ENCODE assay signal across 1 cellular context in genomic region chr1:87495147-87495546, GRCh38.
TF ChIP-seq lines count a peak whose summit lies in the region.

No MANE protein-coding gene starts in this region.

TF ChIP-seq in K562, 482 proteins besides CTCF, POLR2A, EP300 and RAD21:
- TF ChIP-seq RBM25 (IDR thresholded peaks at IDR 0.05; ENCODE audit: low read depth, low read length, severe bottlenecking) (peak; percentile 53), RUNX1 (IDR thresholded peaks at IDR 0.05; ENCODE audit: low read depth) (no peak), SMC3 (conservative IDR thresholded peaks at IDR 0.05; ENCODE audit: insufficient read depth, low read depth, low read length) (0 out of 2 replicates have a peak, but pooled peaks have one; percentile 25), ZNF507 (tag; conservative IDR thresholded peaks at IDR 0.05) (no peak), CBX2 (IDR thresholded peaks at IDR 0.05; ENCODE audit: insufficient read depth, low read length, poor library complexity, severe bottlenecking) (no peak), USF2 (CRISPR knock-in tag; IDR thresholded peaks at IDR 0.05) (peak; percentile 80), GABPB1 (CRISPR knock-in tag; IDR thresholded peaks at IDR 0.05) (no peak), DEAF1 (CRISPR knock-in tag; IDR thresholded peaks at IDR 0.05) (0 out of 2 replicates have a peak, but pooled peaks have one; percentile 15), USF1 (CRISPR knock-in tag; IDR thresholded peaks at IDR 0.05) (0 out of 2 replicates have a peak, but pooled peaks have one; percentile 18), TFE3 (CRISPR knock-in tag; IDR thresholded peaks at IDR 0.05) (peak; percentile 95), RAD51 (IDR thresholded peaks at IDR 0.05; ENCODE audit: borderline replicate concordance, low read depth) (peak; percentile 77), ZNF408 (CRISPR knock-in tag; IDR thresholded peaks at IDR 0.05; ENCODE audit: low read depth) (no peak), BCOR (IDR thresholded peaks at IDR 0.05) (no peak), TOE1 (IDR thresholded peaks at IDR 0.05; ENCODE audit: borderline replicate concordance) (peak; percentile 83), TOE1 (CRISPR knock-in tag; IDR thresholded peaks at IDR 0.05; ENCODE audit: borderline replicate concordance, low read depth) (no peak)
